Comparison of ENCODE assay signal across 27 cellular contexts in the genomic region with DNA sequence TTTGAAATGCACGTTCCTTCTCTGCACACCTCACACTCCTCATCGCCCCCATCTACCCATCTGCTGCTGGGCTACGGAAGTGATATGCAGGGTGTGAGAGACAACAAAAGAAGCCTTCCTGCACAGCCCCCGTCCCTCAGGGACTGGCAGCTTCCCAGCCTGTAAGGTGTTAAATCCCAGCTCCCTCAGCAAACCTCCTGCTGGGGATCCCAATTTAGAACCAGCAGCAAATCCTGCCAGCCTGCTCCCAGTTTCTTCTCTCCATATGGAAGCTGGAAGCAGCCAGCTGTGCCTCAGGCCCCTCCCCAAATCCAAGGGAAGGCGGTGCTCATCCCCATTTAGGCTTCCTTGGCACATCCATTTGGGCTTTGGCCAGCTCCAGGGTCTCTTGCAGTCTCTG. TPM values are rescaled to one million over a fixed set of nuclear protein-coding genes. Genes with fewer than 3 reads are reported as not detected.
DNase-seq lines count a peak whose midpoint lies in the region; ATAC-seq, FAIRE-seq and TF ChIP-seq lines count a peak whose summit lies in the region.
"Had no signal": no experiment of that assay in that cellular context is flagged by ENCODE, and none has a peak within 500 bp of the region (broad histone marks: within the 10 kb centered on the region; RNA-seq: fewer than 3 reads in every experiment).

No MANE protein-coding gene starts in this region.

- H3K4me1 Mint-ChIP-seq in GM23338 (peaks cover 17% of the 10 kb centered on the region), endodermal cell (peaks cover 22% of the 10 kb centered on the region), neural progenitor cell (peaks cover 18% of the 10 kb centered on the region)
- H3K4me1 Mint-ChIP-seq: activated naive CD8-positive, alpha-beta T cell treated with anti-CD3 and anti-CD28 coated beads, Interleukin-2, amount 50 U/mL, for 24 hours had no signal

- TF ChIP-seq CTCF in GM23338 (conservative IDR thresholded peaks at IDR 0.05; ENCODE audit: low read depth in 2 of 2) (no peak), endodermal cell (conservative IDR thresholded peaks at IDR 0.05) (no peak), neural progenitor cell (IDR thresholded peaks at IDR 0.05) (no peak), SK-N-SH (IDR thresholded peaks at IDR 0.05) (no peak)

- H3K9me3 ChIP-seq in endodermal cell (ENCODE audit: control insufficient read depth, low read length) (peaks cover 10% of the 10 kb centered on the region), neural progenitor cell (ENCODE audit: low read depth) (peaks cover 14% of the 10 kb centered on the region), SK-N-SH (peaks cover 4% of the 10 kb centered on the region; the same call in 1 of the 2 replicates)
- H3K9me3 ChIP-seq: sigmoid colon, upper lobe of right lung had no signal

- H3K4me2 ChIP-seq in GM23338: peak overlapping the region; percentile 68
- H3K4me2 ChIP-seq in neural progenitor cell: peak overlapping the region; percentile 37
- no peak overlapping the region for H3K4me2 ChIP-seq in SK-N-SH
- H3K4me2 ChIP-seq: KMS-11 had no signal

- H3K27ac ChIP-seq in GM23338 (ENCODE audit: low read depth) (no peak overlapping the region), endodermal cell (ENCODE audit: low read depth, low read length) (no peak overlapping the region), neural progenitor cell (no peak overlapping the region), SK-N-SH (ENCODE audit: low read depth in 2 of 2, low read length in 1 of 2) (no peak overlapping the region)
- H3K27ac ChIP-seq: brain microvascular endothelial cell, C4-2B, coronary artery, KMS-11, sigmoid colon, upper lobe of right lung had no signal

- H3K9ac ChIP-seq in endodermal cell (ENCODE audit: extremely low read depth, low read length, poor library complexity, severe bottlenecking) (no peak overlapping the region), neural progenitor cell (no peak overlapping the region), SK-N-SH (no peak overlapping the region)
- H3K9ac ChIP-seq: KMS-11 had no signal

- H4K20me1 ChIP-seq in GM23338 (replicated peaks; ENCODE audit: insufficient read depth) (no peaks in the 10 kb centered on the region), neural progenitor cell (ENCODE audit: low read depth) (peaks cover 34% of the 10 kb centered on the region), SK-N-SH (ENCODE audit: insufficient read depth) (no peaks in the 10 kb centered on the region)

- no peaks in the 10 kb centered on the region for H3K9me2 ChIP-seq in GM23338 (ENCODE audit: insufficient read depth)
- H3K9me2 ChIP-seq in SK-N-SH: no peaks in the 10 kb centered on the region

- H3K79me2 ChIP-seq in GM23338 (replicated peaks; ENCODE audit: insufficient read depth) (no peaks in the 10 kb centered on the region), neural progenitor cell (ENCODE audit: low read depth) (peaks cover 60% of the 10 kb centered on the region), SK-N-SH (ENCODE audit: insufficient read depth) (no peaks in the 10 kb centered on the region)

- H2AFZ ChIP-seq in GM23338 (peak overlapping the region; percentile 93), neural progenitor cell (replicated peaks) (no peak overlapping the region), SK-N-SH (ENCODE audit: low read depth) (no peak overlapping the region)

- H3K4me1 ChIP-seq in GM23338 (ENCODE audit: insufficient read depth) (peaks cover 14% of the 10 kb centered on the region; the same call in 1 of the 2 replicates), endodermal cell (ENCODE audit: control insufficient read depth, insufficient read depth, low read length) (peaks cover 10% of the 10 kb centered on the region), neural progenitor cell (peaks cover 31% of the 10 kb centered on the region), SK-N-SH (ENCODE audit: control insufficient read depth in 1 of 2, insufficient read depth in 2 of 2, low read depth in 1 of 2, low read length in 1 of 2) (peaks cover 0 to 3% of the 10 kb centered on the region in 2 experiments; a peak in 1 of 4 replicates)
- H3K4me1 ChIP-seq: sigmoid colon, upper lobe of right lung had no signal

- WGBS in endodermal cell (ENCODE audit: insufficient coverage in 1 of 2, insufficient read length in 1 of 2), 2 experiments: 22 to 40% methylated on average over 1 to 5 of the region's 5 CpGs
- WGBS in SK-N-SH (ENCODE audit: low lambda C conversion rate): 54% methylated on average over 4 of the region's 5 CpGs

- ATAC-seq in GM23338: peak; percentile 86
- ATAC-seq: activated naive CD8-positive, alpha-beta T cell treated with anti-CD3 and anti-CD28 coated beads, Interleukin-2, amount 50 U/mL, for 24 hours had no signal

- TF ChIP-seq EP300 in SK-N-SH (IDR thresholded peaks at IDR 0.05; ENCODE audit: borderline replicate concordance in 1 of 2, low read depth in 1 of 2, low read length in 1 of 2): no peak

- no peak for FAIRE-seq in GM12891 (lab: Jason Lieb, UNC)

- H3K4me3 ChIP-seq in GM23338: peak overlapping the region; percentile 25; the same call in 1 of the 2 replicates
- H3K4me3 ChIP-seq in endodermal cell (ENCODE audit: low read length): no peak overlapping the region
- no peak overlapping the region for H3K4me3 ChIP-seq in neural progenitor cell
- no peak overlapping the region for H3K4me3 ChIP-seq in SK-N-SH (ENCODE audit: low read depth in 2 of 2, low read length in 1 of 2)
- H3K4me3 ChIP-seq: coronary artery, sigmoid colon, upper lobe of right lung had no signal

- H3K27ac Mint-ChIP-seq in GM23338 (peak overlapping the region; percentile 56; the same call in 1 of the 2 replicates), endodermal cell (no peak overlapping the region), neural progenitor cell (peak overlapping the region; percentile 44)
- H3K27ac Mint-ChIP-seq: activated naive CD8-positive, alpha-beta T cell treated with anti-CD3 and anti-CD28 coated beads, Interleukin-2, amount 50 U/mL, for 24 hours; mesothelial cell of epicardium; natural killer cell treated with Interleukin-12 subunit alpha and Interleukin-12 subunit beta and Interleukin-15 and Interleukin-18, amount 100 ng/mL, for 72 hours had no signal

- H3K4me3 Mint-ChIP-seq in GM23338: peak overlapping the region; percentile 40; the same call in 1 of the 3 replicates
- no peak overlapping the region for H3K4me3 Mint-ChIP-seq in endodermal cell
- H3K4me3 Mint-ChIP-seq in neural progenitor cell: no peak overlapping the region
- H3K4me3 Mint-ChIP-seq: activated naive CD8-positive, alpha-beta T cell treated with anti-CD3 and anti-CD28 coated beads, Interleukin-2, amount 50 U/mL, for 24 hours; mesothelial cell of epicardium; natural killer cell treated with Interleukin-12 subunit alpha and Interleukin-12 subunit beta and Interleukin-15 and Interleukin-18, amount 100 ng/mL, for 72 hours had no signal

- POLR2A ChIA-PET in SK-N-SH (lab: Yijun Ruan, JAX): no interaction called here

- H3K27me3 ChIP-seq in GM23338 (ENCODE audit: insufficient read depth): no peaks in the 10 kb centered on the region
- H3K27me3 ChIP-seq in endodermal cell (ENCODE audit: control insufficient read depth, insufficient read depth, low read length, poor library complexity, severe bottlenecking): no peaks in the 10 kb centered on the region
- no peaks in the 10 kb centered on the region for H3K27me3 ChIP-seq in neural progenitor cell
- H3K27me3 ChIP-seq in SK-N-SH (ENCODE audit: insufficient read depth): no peaks in the 10 kb centered on the region
- H3K27me3 ChIP-seq: brain microvascular endothelial cell, sigmoid colon, upper lobe of right lung had no signal

- DNase-seq in GM23338 (ENCODE audit: low spot score) (peak; percentile 43), NCI-H524 (lab: John Stamatoyannopoulos, UW) (peak; percentile 81 to 92), endodermal cell (peak; percentile 82), neural progenitor cell (ENCODE audit: low spot score) (peak; percentile 22), SK-N-SH (no peak), GM12891 (ENCODE audit: insufficient read length, low spot score) (no peak), NCI-H146 treated with DMSO at 0.1 percent for 48 hours (lab: John Stamatoyannopoulos, UW; ENCODE audit: unreplicated experiment) (no peak)
- DNase-seq in stimulated activated CD4-positive, alpha-beta T cell treated with anti-CD3 and anti-CD28 coated beads, Interleukin-2, amount 100 ng/mL, for 48 hours: no peak
- DNase-seq: ACHN; activated CD4-positive, alpha-beta T cell treated with anti-CD3 and anti-CD28 coated beads, Interleukin-2, amount 50 U/mL, for 4 hours; activated CD8-positive, alpha-beta memory T cell treated with anti-CD3 and anti-CD28 coated beads, Interleukin-2, amount 50 U/mL, for 48 hours; activated effector memory CD4-positive, alpha-beta T cell treated with Interleukin-2 at 50 U/mL for 16 hours; activated naive CD8-positive, alpha-beta T cell treated with anti-CD3 and anti-CD28 coated beads, Interleukin-2, amount 50 U/mL, for 24 hours; brain microvascular endothelial cell; DMS153; GDM1; NCI-H1930; RPMI8226; sigmoid colon; upper lobe of right lung had no signal

- H3F3A ChIP-seq in GM23338 (replicated peaks; ENCODE audit: low read depth) (no peaks in the 10 kb centered on the region), neural progenitor cell (ENCODE audit: low read depth) (peaks cover 17% of the 10 kb centered on the region), SK-N-SH (replicated peaks; ENCODE audit: insufficient read depth) (no peaks in the 10 kb centered on the region)

- no peak for TF ChIP-seq POLR2A in GM12891 (IDR thresholded peaks at IDR 0.05; ENCODE audit: low read depth, low read length)

- peaks cover 15% of the 10 kb centered on the region for H3K9me3 Mint-ChIP-seq in GM23338
- peaks cover 20% of the 10 kb centered on the region for H3K9me3 Mint-ChIP-seq in endodermal cell
- peaks cover 11% of the 10 kb centered on the region for H3K9me3 Mint-ChIP-seq in neural progenitor cell

- TF ChIP-seq RAD21 in SK-N-SH (IDR thresholded peaks at IDR 0.05; ENCODE audit: low read length): no peak

- peaks cover 7% of the 10 kb centered on the region; the same call in 2 of the 3 replicates for H3K36me3 Mint-ChIP-seq in GM23338 (ENCODE audit: low read depth)
- H3K36me3 Mint-ChIP-seq in endodermal cell (ENCODE audit: low read depth): peaks cover 12% of the 10 kb centered on the region
- no peaks in the 10 kb centered on the region for H3K36me3 Mint-ChIP-seq in neural progenitor cell
- H3K36me3 Mint-ChIP-seq: natural killer cell treated with Interleukin-12 subunit alpha and Interleukin-12 subunit beta and Interleukin-15 and Interleukin-18, amount 100 ng/mL, for 72 hours had no signal

- 0 out of 2 replicates have a peak, but pooled peaks cover 3% of the 10 kb centered on the region for H3K36me3 ChIP-seq in GM23338 (ENCODE audit: insufficient read depth)
- no peaks in the 10 kb centered on the region for H3K36me3 ChIP-seq in endodermal cell (ENCODE audit: control insufficient read depth, insufficient read depth, low read length)
- peaks cover 17% of the 10 kb centered on the region for H3K36me3 ChIP-seq in neural progenitor cell
- no peaks in the 10 kb centered on the region for H3K36me3 ChIP-seq in SK-N-SH (replicated peaks in 1 of 2; ENCODE audit: control insufficient read depth in 1 of 2, insufficient read depth in 2 of 2, low read length in 1 of 2)
- H3K36me3 ChIP-seq: brain microvascular endothelial cell, sigmoid colon, upper lobe of right lung had no signal

- CTCF ChIA-PET in SK-N-SH (lab: Yijun Ruan, JAX): interaction anchor here (0.5 to 2.3 kb wide), 5 partner anchors 7 to 806 kb away, joined by 3 to 13 read pairs (median 4); no protein-coding TSS in a partner anchor

- peaks cover 3% of the 10 kb centered on the region for H3K27me3 Mint-ChIP-seq in GM23338 (ENCODE audit: insufficient read depth, low read depth, poor library complexity)
- peaks cover 7% of the 10 kb centered on the region for H3K27me3 Mint-ChIP-seq in endodermal cell (ENCODE audit: insufficient read depth)
- peaks cover 10% of the 10 kb centered on the region for H3K27me3 Mint-ChIP-seq in neural progenitor cell (ENCODE audit: insufficient read depth, low read depth)

RNA-seq across cellular contexts. Expression of a gene that starts 47.5 kb away (rescaled TPM):
- 2.5 and 3.1 TPM in 2 replicates for total RNA-seq in GM23338 (2014; rRNA removed; shearing (Covaris generic))
- polyA plus RNA-seq in GM23338 (2016; fragmentation: Nextera tagmentation; extraction: Ambion mirVana) (0.70 and 1.6 TPM in 2 replicates), SK-N-SH (2012; rRNA removed) (0.31 and 0.42 TPM in 2 replicates)
- total RNA-seq in endodermal cell (10 to 100 TPM; 55.3 to 79.0 TPM), neural progenitor cell (ENCODE audit: low replicate concordance) (209 and 285 TPM in 2 replicates)
- 13.7 TPM for polyA plus RNA-seq in endodermal cell (2013, experiment 1 of 2)
- polyA plus RNA-seq in endodermal cell (2013, experiment 2 of 2): 14.2 TPM
- polyA plus RNA-seq in SK-N-SH (2012; cell fraction: cytosol; rRNA removed): 0.21 and 0.30 TPM in 2 replicates
- 1.2 and 1.6 TPM in 2 replicates for polyA plus RNA-seq in SK-N-SH (2012; cell fraction: nucleus; rRNA removed)
- not detected for polyA plus RNA-seq in GM12891 (2012; ENCODE audit: low read depth, missing spikeins)
- total RNA-seq: HT1080; natural killer cell treated with Interleukin-12 subunit alpha and Interleukin-12 subunit beta and Interleukin-15 and Interleukin-18, amount 100 ng/mL, for 72 hours; T-helper 2 cell treated with Interferon-gamma antibody and Interleukin-4, amounts not matched to agents 100 ng/mL and 5 ng/mL, for 36 hours had no signal

RNA-seq across cellular contexts. Expression of a gene that starts 58.5 kb away (rescaled TPM):
- total RNA-seq in GM23338 (2014; rRNA removed; shearing (Covaris generic)): 1.7 and 2.8 TPM in 2 replicates
- polyA plus RNA-seq in GM23338 (2016; fragmentation: Nextera tagmentation; extraction: Ambion mirVana): 0.70 and 1.5 TPM in 2 replicates
- 10 to 100 TPM in 1 of 2 donors, 1 to 10 TPM in 1; 7.1 to 13.5 TPM for total RNA-seq in endodermal cell
- 8.8 TPM for polyA plus RNA-seq in endodermal cell (2013, experiment 1 of 2)
- 9.6 TPM for polyA plus RNA-seq in endodermal cell (2013, experiment 2 of 2)
- 4.2 and 4.9 TPM in 2 replicates for total RNA-seq in neural progenitor cell (ENCODE audit: low replicate concordance)
- polyA plus RNA-seq in SK-N-SH (2012; rRNA removed): under 0.01 and 0.05 TPM in 2 replicates
- 0.01 and 0.04 TPM in 2 replicates for polyA plus RNA-seq in SK-N-SH (2012; cell fraction: cytosol; rRNA removed)
- polyA plus RNA-seq in SK-N-SH (2012; cell fraction: nucleus; rRNA removed): 0.02 TPM in 1 of 2 replicates, not detected in the other
- polyA plus RNA-seq in GM12891 (2012; ENCODE audit: low read depth, missing spikeins): 0.04 TPM
- total RNA-seq: HT1080; T-helper 2 cell treated with Interferon-gamma antibody and Interleukin-4, amounts not matched to agents 100 ng/mL and 5 ng/mL, for 36 hours had no signal

Comparison
In these comparisons a context has a peak if more than half of its experiments do, and no peak if none do; other contexts are left out.
1. DNase-seq: peak in GM23338 (single experiment), NCI-H524 (2 of 2), endodermal cell (single experiment) and neural progenitor cell (single experiment); none in SK-N-SH (single experiment), GM12891 (single experiment), stimulated activated CD4-positive, alpha-beta T cell treated with anti-CD3 and anti-CD28 coated beads, Interleukin-2, amount 100 ng/mL, for 48 hours (0 of 2) and NCI-H146 treated with DMSO at 0.1 percent for 48 hours (single experiment).
2. RNA of a gene that starts 47.5 kb away (total RNA-seq): 209 to 285 TPM in neural progenitor cell and 55.3 to 79.0 TPM in endodermal cell; 2.5 to 3.1 TPM in GM23338; every median in the first group is over 10 times any median in the second.